Comparison of ENCODE assay signal across 17 cellular contexts in genomic region chr5:110055301-110055700, GRCh38.
DNase-seq lines count a peak whose midpoint lies in the region; ATAC-seq and TF ChIP-seq lines count a peak whose summit lies in the region.
"Had no signal": no experiment of that assay in that cellular context is flagged by ENCODE, and none has a peak within 500 bp of the region (broad histone marks: within the 10 kb centered on the region; RNA-seq: fewer than 3 reads in every experiment).

No MANE protein-coding gene starts in this region.

- CTCF ChIA-PET in CD4-positive, alpha-beta T cell (lab: Charles Lee), result no interaction called here

- H3K27me3 ChIP-seq in CD4-positive, alpha-beta T cell (ENCODE audit: control insufficient read depth, insufficient read depth, low read length), result no peaks in the 10 kb centered on the region
- H3K27me3 ChIP-seq in dorsolateral prefrontal cortex (no peaks in the 10 kb centered on the region), neural progenitor cell (no peaks in the 10 kb centered on the region)
- H3K27me3 ChIP-seq: breast epithelium had no signal

- H3K4me1 ChIP-seq in neural progenitor cell, result peaks cover 9% of the 10 kb centered on the region
- H3K4me1 ChIP-seq: breast epithelium, parathyroid adenoma had no signal

- H4K20me1 ChIP-seq in neural progenitor cell (ENCODE audit: low read depth), result no peaks in the 10 kb centered on the region

- no peaks in the 10 kb centered on the region for H3K79me2 ChIP-seq in neural progenitor cell (ENCODE audit: low read depth)
- H3K79me2 ChIP-seq: parathyroid adenoma had no signal

- no peak for DNase-seq in CD4-positive, alpha-beta T cell
- DNase-seq in dorsolateral prefrontal cortex (peak in 1 of 10 donors; percentile 15), neural progenitor cell (ENCODE audit: low spot score) (no peak), T-helper 1 cell (no peak)
- DNase-seq: activated effector memory CD4-positive, alpha-beta T cell treated with Interleukin-2 at 50 U/mL for 16 hours; effector memory CD8-positive, alpha-beta T cell; immature natural killer cell; mucosa of descending colon; NCI-H2227 treated with DMSO at 0.1 percent for 48 hours had no signal

- intact Hi-C loops in CD4-positive, alpha-beta T cell (cut with DNase I, micrococcal nuclease), result loop anchor here in 1 of 2 experiments (10.0 kb wide), 1 partner anchor 1310 kb away; the partner anchor contains the start of gene FER
- intact Hi-C loops in dorsolateral prefrontal cortex (cut with DNase I), result no loop called here

- H3K27me3 Mint-ChIP-seq in CD4-positive, alpha-beta T cell, result no peaks in the 10 kb centered on the region
- H3K27me3 Mint-ChIP-seq in neural progenitor cell (ENCODE audit: insufficient read depth, low read depth), result no peaks in the 10 kb centered on the region

- no peak overlapping the region for H3K9ac ChIP-seq in neural progenitor cell
- H3K9ac ChIP-seq: parathyroid adenoma had no signal

- TF ChIP-seq CTCF in CD4-positive, alpha-beta T cell (IDR thresholded peaks at IDR 0.05), result no peak
- no peak for TF ChIP-seq CTCF in dorsolateral prefrontal cortex (IDR thresholded peaks at IDR 0.05 in 54 of 56, conservative IDR thresholded peaks at IDR 0.05 in 2 of 56; ENCODE audit: low read depth in 1 of 56, partially characterized antibody in 56 of 56)
- no peak for TF ChIP-seq CTCF in neural progenitor cell (IDR thresholded peaks at IDR 0.05)

- H3K36me3 Mint-ChIP-seq in CD4-positive, alpha-beta T cell (ENCODE audit: low read depth), result no peaks in the 10 kb centered on the region
- H3K36me3 Mint-ChIP-seq in neural progenitor cell, result no peaks in the 10 kb centered on the region
- H3K36me3 Mint-ChIP-seq: CD14-positive monocyte, immature natural killer cell had no signal

- H2AFZ ChIP-seq in neural progenitor cell (replicated peaks), result peak overlapping the region; percentile 75

- POLR2A ChIA-PET in CD4-positive, alpha-beta T cell (lab: Charles Lee), result interaction anchor here (1.5 to 3.2 kb wide), 4 partner anchors 13 to 366 kb away, joined by 5 to 41 read pairs (median 20); partner anchors contain the start of gene MAN2A1

- no peak overlapping the region for H3K27ac ChIP-seq in CD4-positive, alpha-beta T cell (ENCODE audit: low read depth, low read length)
- H3K27ac ChIP-seq in KOPT-K1 (ENCODE audit: low read depth, low read length, poor library complexity, severe bottlenecking), result peak overlapping the region; percentile 26
- peak overlapping the region in 50 of 59 donors; percentile 1 to 85 (median 66) for H3K27ac ChIP-seq in dorsolateral prefrontal cortex
- no peak overlapping the region for H3K27ac ChIP-seq in neural progenitor cell
- H3K27ac ChIP-seq: parathyroid adenoma, SK-N-MC, VCaP had no signal

- peaks cover 37% of the 10 kb centered on the region for H3K4me1 Mint-ChIP-seq in CD4-positive, alpha-beta T cell (ENCODE audit: low read depth)
- H3K4me1 Mint-ChIP-seq in neural progenitor cell, result peaks cover 23% of the 10 kb centered on the region

- H3K4me3 ChIP-seq in dorsolateral prefrontal cortex (no peak overlapping the region), neural progenitor cell (no peak overlapping the region)
- H3K4me3 ChIP-seq: breast epithelium, mucosa of descending colon, SK-N-MC had no signal

- no peaks in the 10 kb centered on the region for H3K36me3 ChIP-seq in KOPT-K1 (ENCODE audit: insufficient read depth, low read length)
- no peaks in the 10 kb centered on the region for H3K36me3 ChIP-seq in neural progenitor cell
- H3K36me3 ChIP-seq: breast epithelium had no signal

- peak overlapping the region; percentile 75 for H3K27ac Mint-ChIP-seq in CD4-positive, alpha-beta T cell
- H3K27ac Mint-ChIP-seq in neural progenitor cell, result peak overlapping the region; percentile 24
- H3K27ac Mint-ChIP-seq: CD14-positive monocyte, immature natural killer cell had no signal

- ATAC-seq in CD4-positive, alpha-beta T cell (ENCODE audit: poor library complexity), result no peak
- ATAC-seq in HG03432 (IDR thresholded peaks at IDR 0.05; ENCODE audit: unreplicated experiment) (no peak), GM21528 (IDR thresholded peaks at IDR 0.05; ENCODE audit: low FRiP score, unreplicated experiment) (no peak)
- ATAC-seq: effector memory CD8-positive, alpha-beta T cell; mucosa of descending colon had no signal

- no peaks in the 10 kb centered on the region for H3K9me3 Mint-ChIP-seq in CD4-positive, alpha-beta T cell
- H3K9me3 Mint-ChIP-seq in neural progenitor cell, result no peaks in the 10 kb centered on the region
- H3K9me3 Mint-ChIP-seq: effector memory CD8-positive, alpha-beta T cell had no signal

- H3F3A ChIP-seq in neural progenitor cell (ENCODE audit: low read depth), result no peaks in the 10 kb centered on the region

- H3K4me3 Mint-ChIP-seq in CD4-positive, alpha-beta T cell, result no peak overlapping the region
- H3K4me3 Mint-ChIP-seq in neural progenitor cell, result no peak overlapping the region
- H3K4me3 Mint-ChIP-seq: CD14-positive monocyte; effector memory CD8-positive, alpha-beta T cell; immature natural killer cell had no signal

- no peak overlapping the region for H3K4me2 ChIP-seq in neural progenitor cell

- H3K9me3 ChIP-seq in CD4-positive, alpha-beta T cell (ENCODE audit: control insufficient read depth, low read length), result no peaks in the 10 kb centered on the region
- H3K9me3 ChIP-seq in KOPT-K1 (ENCODE audit: insufficient read depth, low read length, poor library complexity, severe bottlenecking), result no peaks in the 10 kb centered on the region
- H3K9me3 ChIP-seq in neural progenitor cell (ENCODE audit: low read depth), result no peaks in the 10 kb centered on the region
- H3K9me3 ChIP-seq: breast epithelium, mucosa of descending colon had no signal

Comparison
In these comparisons a context has a peak if more than half of its experiments do, and no peak if none do; other contexts are left out.
1. H3K27ac ChIP-seq: peak in KOPT-K1 (single experiment) and dorsolateral prefrontal cortex (50 of 59); none in CD4-positive, alpha-beta T cell (single experiment) and neural progenitor cell (single experiment).